1 cellular context compared by ENCODE assay signal in the genomic region with DNA sequence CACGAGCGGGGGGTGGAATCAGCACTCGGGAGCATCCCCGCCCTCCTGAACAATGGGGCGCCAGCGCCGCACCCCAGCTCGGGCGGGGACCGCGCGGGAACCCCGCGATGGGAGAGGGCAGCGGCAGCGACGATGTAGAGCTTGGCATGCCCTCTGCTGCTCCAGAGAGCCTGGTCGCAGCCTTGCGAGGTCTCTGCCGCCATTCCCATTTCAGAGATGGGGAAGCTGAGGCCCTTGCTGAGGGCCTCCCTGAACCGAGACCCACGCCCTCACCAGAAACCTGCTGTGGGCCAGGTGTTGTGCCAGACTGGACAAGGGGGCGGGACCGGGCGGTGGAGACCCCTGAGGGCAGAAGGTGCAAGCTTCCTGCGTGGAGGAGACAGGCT.
TF ChIP-seq lines count a peak whose summit lies in the region.

No MANE protein-coding gene starts in this region.

TF ChIP-seq in HepG2, 621 proteins besides CTCF, POLR2A, EP300 and RAD21 (continued from another document and continues in another):
- TF ChIP-seq, protein P1, sequence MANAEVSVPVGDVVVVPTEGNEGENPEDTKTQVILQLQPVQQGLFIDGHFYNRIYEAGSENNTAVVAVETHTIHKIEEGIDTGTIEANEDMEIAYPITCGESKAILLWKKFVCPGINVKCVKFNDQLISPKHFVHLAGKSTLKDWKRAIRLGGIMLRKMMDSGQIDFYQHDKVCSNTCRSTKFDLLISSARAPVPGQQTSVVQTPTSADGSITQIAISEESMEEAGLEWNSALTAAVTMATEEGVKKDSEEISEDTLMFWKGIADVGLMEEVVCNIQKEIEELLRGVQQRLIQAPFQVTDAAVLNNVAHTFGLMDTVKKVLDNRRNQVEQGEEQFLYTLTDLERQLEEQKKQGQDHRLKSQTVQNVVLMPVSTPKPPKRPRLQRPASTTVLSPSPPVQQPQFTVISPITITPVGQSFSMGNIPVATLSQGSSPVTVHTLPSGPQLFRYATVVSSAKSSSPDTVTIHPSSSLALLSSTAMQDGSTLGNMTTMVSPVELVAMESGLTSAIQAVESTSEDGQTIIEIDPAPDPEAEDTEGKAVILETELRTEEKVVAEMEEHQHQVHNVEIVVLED (CRISPR knock-in tag; IDR thresholded peaks at IDR 0.05; ENCODE audit: borderline replicate concordance) = 0 out of 2 replicates have a peak, but pooled peaks have one; percentile 0
- TF ChIP-seq, protein P2, sequence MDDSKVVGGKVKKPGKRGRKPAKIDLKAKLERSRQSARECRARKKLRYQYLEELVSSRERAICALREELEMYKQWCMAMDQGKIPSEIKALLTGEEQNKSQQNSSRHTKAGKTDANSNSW (CRISPR knock-in tag; IDR thresholded peaks at IDR 0.05; ENCODE audit: borderline replicate concordance) = peak; percentile 41; the same call in 1 of the 2 replicates
- TF ChIP-seq ZNF343 (CRISPR knock-in tag; IDR thresholded peaks at IDR 0.05) (no peak), POGZ (CRISPR knock-in tag; IDR thresholded peaks at IDR 0.05) (0 out of 2 replicates have a peak, but pooled peaks have one; percentile 41), ZNF333 (CRISPR knock-in tag; IDR thresholded peaks at IDR 0.05; ENCODE audit: borderline replicate concordance) (0 out of 2 replicates have a peak, but pooled peaks have one; percentile 74), ZNF451 (CRISPR knock-in tag; IDR thresholded peaks at IDR 0.05) (0 out of 2 replicates have a peak, but pooled peaks have one; percentile 2), HCFC1 (IDR thresholded peaks at IDR 0.05; ENCODE audit: low read depth, low read length) (no peak), ZNF329 (CRISPR knock-in tag; IDR thresholded peaks at IDR 0.05; ENCODE audit: low read depth) (no peak), KDM5A (IDR thresholded peaks at IDR 0.05; ENCODE audit: borderline replicate concordance, low read length) (0 out of 2 replicates have a peak, but pooled peaks have one; percentile 15), ISL2 (CRISPR knock-in tag; IDR thresholded peaks at IDR 0.05) (peak; percentile 0; the same call in 1 of the 2 replicates), HNF4A (CRISPR knock-in tag; IDR thresholded peaks at IDR 0.05) (no peak), ZFP37 (CRISPR knock-in tag; IDR thresholded peaks at IDR 0.05; ENCODE audit: borderline replicate concordance) (0 out of 2 replicates have a peak, but pooled peaks have one; percentile 31), RCOR2 (CRISPR knock-in tag; IDR thresholded peaks at IDR 0.05) (peak; percentile 94), HOXA5 (CRISPR knock-in tag; IDR thresholded peaks at IDR 0.05) (no peak), ZNF350 (CRISPR knock-in tag; IDR thresholded peaks at IDR 0.05; ENCODE audit: borderline replicate concordance, low read depth) (0 out of 2 replicates have a peak, but pooled peaks have one; percentile 57), ZNF225 (CRISPR knock-in tag; IDR thresholded peaks at IDR 0.05) (0 out of 2 replicates have a peak, but pooled peaks have one; percentile 56), NONO (IDR thresholded peaks at IDR 0.05) (no peak), NONO (CRISPR knock-in tag; conservative IDR thresholded peaks at IDR 0.05) (peak; percentile 2; the same call in 1 of the 2 replicates), ZNF839 (CRISPR knock-in tag; IDR thresholded peaks at IDR 0.05; ENCODE audit: borderline replicate concordance) (0 out of 2 replicates have a peak, but pooled peaks have one; percentile 46), ZNF510 (CRISPR knock-in tag; IDR thresholded peaks at IDR 0.05; ENCODE audit: low read depth) (no peak), ZNF24 (IDR thresholded peaks at IDR 0.05) (no peak), HOXA9 (CRISPR knock-in tag; IDR thresholded peaks at IDR 0.05; ENCODE audit: borderline replicate concordance) (0 out of 2 replicates have a peak, but pooled peaks have one; percentile 39), ZFP36L1 (CRISPR knock-in tag; IDR thresholded peaks at IDR 0.05) (no peak; the same call in 1 of the 2 replicates), PHF21A (CRISPR knock-in tag; IDR thresholded peaks at IDR 0.05) (no peak), LCORL (IDR thresholded peaks at IDR 0.05) (no peak), LCORL (CRISPR knock-in tag; IDR thresholded peaks at IDR 0.05) (no peak), ARNTL (CRISPR knock-in tag; IDR thresholded peaks at IDR 0.05) (peak; percentile 11; the same call in 1 of the 2 replicates), HNRNPL (IDR thresholded peaks at IDR 0.05; ENCODE audit: low read depth, low read length) (no peak), ZNF274 (CRISPR knock-in tag; IDR thresholded peaks at IDR 0.05) (no peak; the same call in 1 of the 2 replicates)
- TF ChIP-seq, protein P3, sequence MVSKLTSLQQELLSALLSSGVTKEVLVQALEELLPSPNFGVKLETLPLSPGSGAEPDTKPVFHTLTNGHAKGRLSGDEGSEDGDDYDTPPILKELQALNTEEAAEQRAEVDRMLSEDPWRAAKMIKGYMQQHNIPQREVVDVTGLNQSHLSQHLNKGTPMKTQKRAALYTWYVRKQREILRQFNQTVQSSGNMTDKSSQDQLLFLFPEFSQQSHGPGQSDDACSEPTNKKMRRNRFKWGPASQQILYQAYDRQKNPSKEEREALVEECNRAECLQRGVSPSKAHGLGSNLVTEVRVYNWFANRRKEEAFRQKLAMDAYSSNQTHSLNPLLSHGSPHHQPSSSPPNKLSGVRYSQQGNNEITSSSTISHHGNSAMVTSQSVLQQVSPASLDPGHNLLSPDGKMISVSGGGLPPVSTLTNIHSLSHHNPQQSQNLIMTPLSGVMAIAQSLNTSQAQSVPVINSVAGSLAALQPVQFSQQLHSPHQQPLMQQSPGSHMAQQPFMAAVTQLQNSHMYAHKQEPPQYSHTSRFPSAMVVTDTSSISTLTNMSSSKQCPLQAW (CRISPR knock-in tag; IDR thresholded peaks at IDR 0.05) = peak; percentile 50; the same call in 1 of the 2 replicates
- TF ChIP-seq, protein P4, sequence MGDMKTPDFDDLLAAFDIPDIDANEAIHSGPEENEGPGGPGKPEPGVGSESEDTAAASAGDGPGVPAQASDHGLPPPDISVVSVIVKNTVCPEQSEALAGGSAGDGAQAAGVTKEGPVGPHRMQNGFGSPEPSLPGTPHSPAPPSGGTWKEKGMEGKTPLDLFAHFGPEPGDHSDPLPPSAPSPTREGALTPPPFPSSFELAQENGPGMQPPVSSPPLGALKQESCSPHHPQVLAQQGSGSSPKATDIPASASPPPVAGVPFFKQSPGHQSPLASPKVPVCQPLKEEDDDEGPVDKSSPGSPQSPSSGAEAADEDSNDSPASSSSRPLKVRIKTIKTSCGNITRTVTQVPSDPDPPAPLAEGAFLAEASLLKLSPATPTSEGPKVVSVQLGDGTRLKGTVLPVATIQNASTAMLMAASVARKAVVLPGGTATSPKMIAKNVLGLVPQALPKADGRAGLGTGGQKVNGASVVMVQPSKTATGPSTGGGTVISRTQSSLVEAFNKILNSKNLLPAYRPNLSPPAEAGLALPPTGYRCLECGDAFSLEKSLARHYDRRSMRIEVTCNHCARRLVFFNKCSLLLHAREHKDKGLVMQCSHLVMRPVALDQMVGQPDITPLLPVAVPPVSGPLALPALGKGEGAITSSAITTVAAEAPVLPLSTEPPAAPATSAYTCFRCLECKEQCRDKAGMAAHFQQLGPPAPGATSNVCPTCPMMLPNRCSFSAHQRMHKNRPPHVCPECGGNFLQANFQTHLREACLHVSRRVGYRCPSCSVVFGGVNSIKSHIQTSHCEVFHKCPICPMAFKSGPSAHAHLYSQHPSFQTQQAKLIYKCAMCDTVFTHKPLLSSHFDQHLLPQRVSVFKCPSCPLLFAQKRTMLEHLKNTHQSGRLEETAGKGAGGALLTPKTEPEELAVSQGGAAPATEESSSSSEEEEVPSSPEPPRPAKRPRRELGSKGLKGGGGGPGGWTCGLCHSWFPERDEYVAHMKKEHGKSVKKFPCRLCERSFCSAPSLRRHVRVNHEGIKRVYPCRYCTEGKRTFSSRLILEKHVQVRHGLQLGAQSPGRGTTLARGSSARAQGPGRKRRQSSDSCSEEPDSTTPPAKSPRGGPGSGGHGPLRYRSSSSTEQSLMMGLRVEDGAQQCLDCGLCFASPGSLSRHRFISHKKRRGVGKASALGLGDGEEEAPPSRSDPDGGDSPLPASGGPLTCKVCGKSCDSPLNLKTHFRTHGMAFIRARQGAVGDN (CRISPR knock-in tag; IDR thresholded peaks at IDR 0.05) = peak; percentile 14; the same call in 1 of the 2 replicates
- TF ChIP-seq, protein P5, sequence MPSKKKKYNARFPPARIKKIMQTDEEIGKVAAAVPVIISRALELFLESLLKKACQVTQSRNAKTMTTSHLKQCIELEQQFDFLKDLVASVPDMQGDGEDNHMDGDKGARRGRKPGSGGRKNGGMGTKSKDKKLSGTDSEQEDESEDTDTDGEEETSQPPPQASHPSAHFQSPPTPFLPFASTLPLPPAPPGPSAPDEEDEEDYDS (CRISPR knock-in tag; IDR thresholded peaks at IDR 0.05) = no peak
- TF ChIP-seq, protein P6, sequence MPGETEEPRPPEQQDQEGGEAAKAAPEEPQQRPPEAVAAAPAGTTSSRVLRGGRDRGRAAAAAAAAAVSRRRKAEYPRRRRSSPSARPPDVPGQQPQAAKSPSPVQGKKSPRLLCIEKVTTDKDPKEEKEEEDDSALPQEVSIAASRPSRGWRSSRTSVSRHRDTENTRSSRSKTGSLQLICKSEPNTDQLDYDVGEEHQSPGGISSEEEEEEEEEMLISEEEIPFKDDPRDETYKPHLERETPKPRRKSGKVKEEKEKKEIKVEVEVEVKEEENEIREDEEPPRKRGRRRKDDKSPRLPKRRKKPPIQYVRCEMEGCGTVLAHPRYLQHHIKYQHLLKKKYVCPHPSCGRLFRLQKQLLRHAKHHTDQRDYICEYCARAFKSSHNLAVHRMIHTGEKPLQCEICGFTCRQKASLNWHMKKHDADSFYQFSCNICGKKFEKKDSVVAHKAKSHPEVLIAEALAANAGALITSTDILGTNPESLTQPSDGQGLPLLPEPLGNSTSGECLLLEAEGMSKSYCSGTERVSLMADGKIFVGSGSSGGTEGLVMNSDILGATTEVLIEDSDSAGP (CRISPR knock-in tag; IDR thresholded peaks at IDR 0.05; ENCODE audit: borderline replicate concordance) = peak; percentile 56; the same call in 1 of the 2 replicates
- TF ChIP-seq, protein P7, sequence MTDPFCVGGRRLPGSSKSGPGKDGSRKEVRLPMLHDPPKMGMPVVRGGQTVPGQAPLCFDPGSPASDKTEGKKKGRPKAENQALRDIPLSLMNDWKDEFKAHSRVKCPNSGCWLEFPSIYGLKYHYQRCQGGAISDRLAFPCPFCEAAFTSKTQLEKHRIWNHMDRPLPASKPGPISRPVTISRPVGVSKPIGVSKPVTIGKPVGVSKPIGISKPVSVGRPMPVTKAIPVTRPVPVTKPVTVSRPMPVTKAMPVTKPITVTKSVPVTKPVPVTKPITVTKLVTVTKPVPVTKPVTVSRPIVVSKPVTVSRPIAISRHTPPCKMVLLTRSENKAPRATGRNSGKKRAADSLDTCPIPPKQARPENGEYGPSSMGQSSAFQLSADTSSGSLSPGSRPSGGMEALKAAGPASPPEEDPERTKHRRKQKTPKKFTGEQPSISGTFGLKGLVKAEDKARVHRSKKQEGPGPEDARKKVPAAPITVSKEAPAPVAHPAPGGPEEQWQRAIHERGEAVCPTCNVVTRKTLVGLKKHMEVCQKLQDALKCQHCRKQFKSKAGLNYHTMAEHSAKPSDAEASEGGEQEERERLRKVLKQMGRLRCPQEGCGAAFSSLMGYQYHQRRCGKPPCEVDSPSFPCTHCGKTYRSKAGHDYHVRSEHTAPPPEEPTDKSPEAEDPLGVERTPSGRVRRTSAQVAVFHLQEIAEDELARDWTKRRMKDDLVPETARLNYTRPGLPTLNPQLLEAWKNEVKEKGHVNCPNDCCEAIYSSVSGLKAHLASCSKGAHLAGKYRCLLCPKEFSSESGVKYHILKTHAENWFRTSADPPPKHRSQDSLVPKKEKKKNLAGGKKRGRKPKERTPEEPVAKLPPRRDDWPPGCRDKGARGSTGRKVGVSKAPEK (CRISPR knock-in tag; IDR thresholded peaks at IDR 0.05; ENCODE audit: borderline replicate concordance) = no peak
- TF ChIP-seq, protein P8, sequence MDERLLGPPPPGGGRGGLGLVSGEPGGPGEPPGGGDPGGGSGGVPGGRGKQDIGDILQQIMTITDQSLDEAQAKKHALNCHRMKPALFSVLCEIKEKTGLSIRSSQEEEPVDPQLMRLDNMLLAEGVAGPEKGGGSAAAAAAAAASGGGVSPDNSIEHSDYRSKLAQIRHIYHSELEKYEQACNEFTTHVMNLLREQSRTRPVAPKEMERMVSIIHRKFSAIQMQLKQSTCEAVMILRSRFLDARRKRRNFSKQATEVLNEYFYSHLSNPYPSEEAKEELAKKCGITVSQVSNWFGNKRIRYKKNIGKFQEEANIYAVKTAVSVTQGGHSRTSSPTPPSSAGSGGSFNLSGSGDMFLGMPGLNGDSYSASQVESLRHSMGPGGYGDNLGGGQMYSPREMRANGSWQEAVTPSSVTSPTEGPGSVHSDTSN (CRISPR knock-in tag; IDR thresholded peaks at IDR 0.05) = no peak
- TF ChIP-seq, protein P9, sequence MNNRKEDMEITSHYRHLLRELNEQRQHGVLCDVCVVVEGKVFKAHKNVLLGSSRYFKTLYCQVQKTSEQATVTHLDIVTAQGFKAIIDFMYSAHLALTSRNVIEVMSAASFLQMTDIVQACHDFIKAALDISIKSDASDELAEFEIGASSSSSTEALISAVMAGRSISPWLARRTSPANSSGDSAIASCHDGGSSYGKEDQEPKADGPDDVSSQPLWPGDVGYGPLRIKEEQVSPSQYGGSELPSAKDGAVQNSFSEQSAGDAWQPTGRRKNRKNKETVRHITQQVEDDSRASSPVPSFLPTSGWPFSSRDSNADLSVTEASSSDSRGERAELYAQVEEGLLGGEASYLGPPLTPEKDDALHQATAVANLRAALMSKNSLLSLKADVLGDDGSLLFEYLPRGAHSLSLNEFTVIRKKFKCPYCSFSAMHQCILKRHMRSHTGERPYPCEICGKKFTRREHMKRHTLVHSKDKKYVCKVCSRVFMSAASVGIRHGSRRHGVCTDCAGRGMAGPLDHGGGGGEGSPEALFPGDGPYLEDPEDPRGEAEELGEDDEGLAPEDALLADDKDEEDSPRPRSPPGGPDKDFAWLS (CRISPR knock-in tag; IDR thresholded peaks at IDR 0.05; ENCODE audit: borderline replicate concordance) = no peak
- TF ChIP-seq, protein P10, sequence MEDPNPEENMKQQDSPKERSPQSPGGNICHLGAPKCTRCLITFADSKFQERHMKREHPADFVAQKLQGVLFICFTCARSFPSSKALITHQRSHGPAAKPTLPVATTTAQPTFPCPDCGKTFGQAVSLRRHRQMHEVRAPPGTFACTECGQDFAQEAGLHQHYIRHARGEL (CRISPR knock-in tag; IDR thresholded peaks at IDR 0.05) = 0 out of 2 replicates have a peak, but pooled peaks have one; percentile 60
